In genomic region chr17:72077326-72077960, GRCh38 we compare ENCODE assay signal across 19 cellular contexts. TPM values are rescaled to one million over a fixed set of nuclear protein-coding genes. Genes with fewer than 3 reads are reported as not detected.
DNase-seq lines count a peak whose midpoint lies in the region; ATAC-seq and TF ChIP-seq lines count a peak whose summit lies in the region.
"Had no signal": no experiment of that assay in that cellular context is flagged by ENCODE, and none has a peak within 500 bp of the region (broad histone marks: within the 10 kb centered on the region; RNA-seq: fewer than 3 reads in every experiment).

No MANE protein-coding gene starts in this region.

- DNase-seq in BE2C (no peak), mammary epithelial cell (peak; percentile 93), kidney epithelial cell (ENCODE audit: low read depth) (no peak), tibial artery (no peak), esophagus muscularis mucosa (ENCODE audit: extremely low spot score) (no peak)
- DNase-seq: activated CD4-positive, alpha-beta T cell treated with anti-CD3 and anti-CD28 coated beads for 4 hours; activated CD8-positive, alpha-beta memory T cell treated with anti-CD3 and anti-CD28 coated beads, Interleukin-2, amount 50 U/mL, for 4 hours; activated gamma-delta T cell; AML-193; amniotic stem cell; lower lobe of right lung; NCI-H187 treated with DMSO at 0.1 percent for 48 hours; NCI-H446 treated with DMSO at 0.1 percent for 48 hours; SHP77 treated with DMSO at 0.1 percent for 48 hours; stimulated activated CD4-positive, alpha-beta T cell treated with anti-CD3 and anti-CD28 coated beads, Interleukin-2, amount 100 ng/mL, for 48 hours; T1000 had no signal

- H3K4me2 ChIP-seq in mammary epithelial cell (ENCODE audit: insufficient read depth, low read depth, low read length): no peak overlapping the region

- dilution Hi-C loops in mammary epithelial cell (cut with HindIII; ENCODE audit: low sequenced_read_pairs): no loop called here

- H3K9me3 ChIP-seq in BE2C: no peaks in the 10 kb centered on the region; the same call in 1 of the 2 replicates
- H3K9me3 ChIP-seq in HEK293 (ENCODE audit: control insufficient read depth, insufficient read depth, low read depth, low read length): no peaks in the 10 kb centered on the region
- H3K9me3 ChIP-seq in mammary epithelial cell (replicated peaks; ENCODE audit: insufficient read depth, low read length): no peaks in the 10 kb centered on the region
- no peaks in the 10 kb centered on the region for H3K9me3 ChIP-seq in tibial artery
- H3K9me3 ChIP-seq in esophagus muscularis mucosa: no peaks in the 10 kb centered on the region
- H3K9me3 ChIP-seq: lower lobe of right lung had no signal

- ATAC-seq in activated CD4-positive, CD25-positive, alpha-beta regulatory T cell treated with anti-CD3 and anti-CD28 coated beads, Interleukin-2, amount 50 U/mL, for 24 hours: no peak
- ATAC-seq in HG03442 (IDR thresholded peaks at IDR 0.05; ENCODE audit: unreplicated experiment): no peak
- ATAC-seq: lower lobe of right lung had no signal

- TF ChIP-seq CTCF in BE2C (IDR thresholded peaks at IDR 0.05; ENCODE audit: low read depth, low read length): peak; percentile 32; the same call in 1 of the 2 replicates
- no peak for TF ChIP-seq CTCF in HEK293 (tag by site-specific recombination; IDR thresholded peaks at IDR 0.05)
- peak in 1 of 2 donors; percentile 9 for TF ChIP-seq CTCF in mammary epithelial cell (conservative IDR thresholded peaks at IDR 0.05 in 1 of 2, IDR thresholded peaks at IDR 0.05 in 1 of 2; ENCODE audit: extremely low read depth in 1 of 2, insufficient read depth in 1 of 2, low read depth in 1 of 2, low read length in 2 of 2)
- peak; percentile 10 for TF ChIP-seq CTCF in kidney epithelial cell (IDR thresholded peaks at IDR 0.05; ENCODE audit: insufficient read depth, low read length, poor library complexity, severe bottlenecking)
- no peak for TF ChIP-seq CTCF in tibial artery (IDR thresholded peaks at IDR 0.05)
- TF ChIP-seq CTCF in esophagus muscularis mucosa (IDR thresholded peaks at IDR 0.05): no peak

- H3K4me3 ChIP-seq in BE2C (ENCODE audit: low read depth, low read length) (no peak overlapping the region), HEK293 (ENCODE audit: low read depth, low read length) (no peak overlapping the region), mammary epithelial cell (replicated peaks in 1 of 3; ENCODE audit: insufficient read depth in 1 of 3, low read depth in 2 of 3, low read length in 3 of 3) (no peak overlapping the region), kidney epithelial cell (ENCODE audit: low read depth, low read length) (no peak overlapping the region), tibial artery (no peak overlapping the region), esophagus muscularis mucosa (no peak overlapping the region)
- H3K4me3 ChIP-seq: lower lobe of right lung had no signal

- H3K27ac ChIP-seq in HEK293 (ENCODE audit: extremely low read depth, low read depth, low read length): no peak overlapping the region
- no peak overlapping the region for H3K27ac ChIP-seq in mammary epithelial cell (ENCODE audit: insufficient read depth, low read depth, low read length)
- no peak overlapping the region for H3K27ac ChIP-seq in tibial artery
- no peak overlapping the region for H3K27ac ChIP-seq in esophagus muscularis mucosa (replicated peaks in 1 of 4)
- H3K27ac ChIP-seq: lower lobe of right lung had no signal

- WGBS in mammary epithelial cell (ENCODE audit: low coverage, missing lambda C conversion rate): 40% methylated on average over 4 of the region's 4 CpGs
- 66% methylated on average over 3 of the region's 4 CpGs for whole genome bisulfite sequencing in esophagus muscularis mucosa

- in situ Hi-C loops in mammary epithelial cell (cut with MboI; ENCODE audit: low sequenced_read_pairs in 2 of 2): no loop called here

- H4K20me1 ChIP-seq in mammary epithelial cell (ENCODE audit: insufficient read depth, low read length): no peaks in the 10 kb centered on the region

- intact Hi-C loops in mammary epithelial cell (cut with micrococcal nuclease): no loop called here
- intact Hi-C loops in tibial artery (cut with DNase I; ENCODE audit: low total_unique reads): no loop called here
- intact Hi-C loops in esophagus muscularis mucosa (cut with DNase I): no loop called here

- no peaks in the 10 kb centered on the region for H3K79me2 ChIP-seq in mammary epithelial cell (ENCODE audit: insufficient read depth, low read length)

- POLR2A ChIA-PET in HEK293 (lab: Yijun Ruan, JAX): no interaction called here

- BruUV-seq in mammary epithelial cell (replicated peaks; lab: Mats Ljungman, UMichigan): no TSS peak

- H3K36me3 ChIP-seq in BE2C (no peaks in the 10 kb centered on the region), HEK293 (ENCODE audit: control insufficient read depth in 2 of 2, insufficient read depth in 1 of 2, low read length in 2 of 2) (no peaks in the 10 kb centered on the region), mammary epithelial cell (ENCODE audit: insufficient read depth, low read length) (no peaks in the 10 kb centered on the region), kidney epithelial cell (ENCODE audit: control insufficient read depth, insufficient read depth, low read length) (no peaks in the 10 kb centered on the region), tibial artery (no peaks in the 10 kb centered on the region), esophagus muscularis mucosa (no peaks in the 10 kb centered on the region)
- H3K36me3 ChIP-seq: lower lobe of right lung had no signal

- CTCF ChIA-PET in HEK293 (lab: Yijun Ruan, JAX): interaction anchor here (0.6 to 1.8 kb wide), 6 partner anchors 9 to 908 kb away, joined by 3 to 10 read pairs (median 3); no protein-coding TSS in a partner anchor
- CTCF ChIA-PET in mammary epithelial cell (lab: Charles Lee; ENCODE audit: low non-redundant PET): interaction anchor here (0.6 kb wide), 1 partner anchor 195 kb away, joined by 5 read pairs; no protein-coding TSS in a partner anchor

- TF ChIP-seq POLR2A in esophagus muscularis mucosa (IDR thresholded peaks at IDR 0.05; ENCODE audit: low read depth): no peak

- no peak overlapping the region for H3K9ac ChIP-seq in mammary epithelial cell (ENCODE audit: insufficient read depth, low read length)

- H2AFZ ChIP-seq in mammary epithelial cell (ENCODE audit: low read depth, low read length): no peak overlapping the region

- H3K4me1 ChIP-seq in BE2C (no peaks in the 10 kb centered on the region; the same call in 1 of the 2 replicates), HEK293 (ENCODE audit: control insufficient read depth, insufficient read depth, low read length) (no peaks in the 10 kb centered on the region), mammary epithelial cell (ENCODE audit: insufficient read depth, low read length) (peaks cover 9% of the 10 kb centered on the region), tibial artery (peaks cover 0 to 8% (median 0%) of the 10 kb centered on the region in 4 donors), esophagus muscularis mucosa (no peaks in the 10 kb centered on the region)
- H3K4me1 ChIP-seq: lower lobe of right lung had no signal

- TF ChIP-seq EP300 in esophagus muscularis mucosa (IDR thresholded peaks at IDR 0.05): no peak

- H3K27me3 ChIP-seq in BE2C (no peaks in the 10 kb centered on the region), mammary epithelial cell (ENCODE audit: insufficient read depth, low read length) (no peaks in the 10 kb centered on the region), kidney epithelial cell (ENCODE audit: control insufficient read depth, insufficient read depth, low read length) (no peaks in the 10 kb centered on the region), tibial artery (peaks cover 0 to 2% of the 10 kb centered on the region in 2 donors), esophagus muscularis mucosa (peaks cover 0 to 7% (median 0%) of the 10 kb centered on the region in 4 donors)

TF ChIP-seq in HEK293, 187 proteins besides CTCF, POLR2A, EP300 and RAD21:
- 0 out of 2 replicates have a peak, but pooled peaks have one; percentile 32 for TF ChIP-seq EGR2 (tag by site-specific recombination; IDR thresholded peaks at IDR 0.05; ENCODE audit: low read depth)
- no peak for TF ChIP-seq ZNF394 (tag by site-specific recombination; IDR thresholded peaks at IDR 0.05; ENCODE audit: borderline replicate concordance)
- TF ChIP-seq ZNF600 (tag by site-specific recombination; IDR thresholded peaks at IDR 0.05): no peak
- TF ChIP-seq ZFHX2 (tag by site-specific recombination; conservative IDR thresholded peaks at IDR 0.05): peak; percentile 30; the same call in 1 of the 2 replicates
- TF ChIP-seq ZNF433 (tag by site-specific recombination; IDR thresholded peaks at IDR 0.05; ENCODE audit: low read depth): no peak
- no peak for TF ChIP-seq ZNF707 (tag by site-specific recombination; IDR thresholded peaks at IDR 0.05)
- no peak for TF ChIP-seq ZNF521 (tag by site-specific recombination; IDR thresholded peaks at IDR 0.05)
- no peak for TF ChIP-seq SP2 (tag by site-specific recombination; IDR thresholded peaks at IDR 0.05)
- no peak for TF ChIP-seq HOXD13 (CRISPR knock-in tag; IDR thresholded peaks at IDR 0.05; ENCODE audit: borderline replicate concordance)

RNA-seq across cellular contexts. Expression of gene SOX9, which starts 43.4 kb away (rescaled TPM):
- 3.7 TPM for polyA plus RNA-seq in BE2C (2012; ENCODE audit: insufficient read depth, insufficient read length, low read depth)
- 10 to 100 TPM; 77.4 to 81.9 TPM for total RNA-seq in mammary epithelial cell
- 31.6 TPM for polyA plus RNA-seq in mammary epithelial cell
- 33.8 TPM for polyA minus RNA-seq in mammary epithelial cell
- total RNA-seq in kidney epithelial cell: 65.9 and 80.0 TPM in 2 replicates
- total RNA-seq in esophagus muscularis mucosa: 1 to 10 TPM; 1.4 to 3.7 (median 1.9) TPM

Comparison
In these comparisons a context has a peak if more than half of its experiments do, and no peak if none do; other contexts are left out.
1. CTCF ChIP-seq: peak in BE2C (single experiment) and kidney epithelial cell (single experiment); none in HEK293 (single experiment), tibial artery (0 of 2) and esophagus muscularis mucosa (0 of 3).
2. RNA of gene SOX9, which starts 43.4 kb away (total RNA-seq): 77.4 to 81.9 TPM in mammary epithelial cell and 65.9 to 80.0 TPM in kidney epithelial cell; 1.4 to 3.7 TPM in esophagus muscularis mucosa; every median in the first group is over 10 times any median in the second.